9 cellular contexts compared by ENCODE assay signal in genomic region chr1:3068400-3069361, GRCh38. TPM values are rescaled to one million over a fixed set of nuclear protein-coding genes. Genes with fewer than 3 reads are reported as not detected.
DNase-seq lines count a peak whose midpoint lies in the region; ATAC-seq and TF ChIP-seq lines count a peak whose summit lies in the region.
"Had no signal": no experiment of that assay in that cellular context is flagged by ENCODE, and none has a peak within 500 bp of the region (broad histone marks: within the 10 kb centered on the region; RNA-seq: fewer than 3 reads in every experiment).

Gene PRDM16 (plus strand): TSS chr1:3069203. CDS start chr1:3069260, 57 bp downstream.

- H3K79me2 ChIP-seq in smooth muscle cell (ENCODE audit: low read depth), result no peaks in the 10 kb centered on the region

- in situ Hi-C loops in astrocyte of the cerebellum (cut with HindIII; ENCODE audit: low sequenced_read_pairs), result no loop called here

- H3K9ac ChIP-seq in iPS-18a (ENCODE audit: low read length) (no peak within 1 kb of the TSS), smooth muscle cell (ENCODE audit: low read depth) (no peak within 1 kb of the TSS)

- CTCF ChIA-PET in AG04450 (lab: Charles Lee), result no interaction called here

- H3F3A ChIP-seq in smooth muscle cell (ENCODE audit: low read depth), result no peaks in the 10 kb centered on the region

- H2AFZ ChIP-seq in smooth muscle cell (ENCODE audit: low read depth), result peak within 1 kb of the TSS; percentile 89

- H3K27ac ChIP-seq in AG04450 (ENCODE audit: low read depth, low read length) (no peak within 1 kb of the TSS), iPS-18a (ENCODE audit: low read length) (no peak within 1 kb of the TSS), smooth muscle cell (ENCODE audit: low read depth) (no peak within 1 kb of the TSS)

- no peak for TF ChIP-seq CTCF in AG04450 (IDR thresholded peaks at IDR 0.05; ENCODE audit: low read depth, low read length)
- no peak for TF ChIP-seq CTCF in astrocyte of the cerebellum (IDR thresholded peaks at IDR 0.05; ENCODE audit: low read depth, low read length, missing control alignments)
- no peak for TF ChIP-seq CTCF in smooth muscle cell (IDR thresholded peaks at IDR 0.05; ENCODE audit: borderline replicate concordance, insufficient read depth, poor library complexity, severe bottlenecking)

- H3K4me2 ChIP-seq in smooth muscle cell, result peak within 1 kb of the TSS; percentile 97

- peaks cover 15% of the 10 kb centered on the region; the same call in 1 of the 2 replicates for H3K9me3 ChIP-seq in AG04450 (ENCODE audit: control insufficient read depth, insufficient read depth, low read length)
- no peaks in the 10 kb centered on the region for H3K9me3 ChIP-seq in iPS-18a (ENCODE audit: control insufficient read depth, low read depth, low read length)
- H3K9me3 ChIP-seq in smooth muscle cell (replicated peaks; ENCODE audit: low read depth), result no peaks in the 10 kb centered on the region

- POLR2A ChIA-PET in AG04450 (lab: Yijun Ruan, JAX), result no interaction called here

- DNase-seq in AG04450 (ENCODE audit: low read depth, low spot score) (no peak), HuH-7 (ENCODE audit: low spot score) (peak; percentile 78), astrocyte of the cerebellum (ENCODE audit: low read depth) (peak; percentile 15), smooth muscle cell (lab: John Stamatoyannopoulos, UW; ENCODE audit: unreplicated experiment) (no peak)

- WGBS in smooth muscle cell (ENCODE audit: low lambda C conversion rate), result under 1% methylated on average over 69 of the region's 110 CpGs

- no peak for ATAC-seq in GM18520 (IDR thresholded peaks at IDR 0.05; ENCODE audit: unreplicated experiment)
- ATAC-seq in GM21786 (IDR thresholded peaks at IDR 0.05; ENCODE audit: unreplicated experiment), result no peak
- ATAC-seq in HG02852 (IDR thresholded peaks at IDR 0.05; ENCODE audit: unreplicated experiment), result no peak

- H3K27me3 ChIP-seq in AG04450 (ENCODE audit: control insufficient read depth, insufficient read depth, low read length) (peaks cover 71% of the 10 kb centered on the region), iPS-18a (ENCODE audit: control insufficient read depth, insufficient read depth, low read length) (peaks cover 94% of the 10 kb centered on the region), smooth muscle cell (ENCODE audit: low read depth) (peaks cover 86% of the 10 kb centered on the region)

- H3K36me3 ChIP-seq in iPS-18a (ENCODE audit: control insufficient read depth, low read depth, low read length), result no peaks in the 10 kb centered on the region
- H3K36me3 ChIP-seq in smooth muscle cell (ENCODE audit: low read depth), result no peaks in the 10 kb centered on the region

- H3K4me1 ChIP-seq in iPS-18a (ENCODE audit: control insufficient read depth, low read depth, low read length) (peaks cover 18% of the 10 kb centered on the region), smooth muscle cell (ENCODE audit: low read depth) (peaks cover 36% of the 10 kb centered on the region)

- peaks cover 4% of the 10 kb centered on the region for H4K20me1 ChIP-seq in smooth muscle cell (ENCODE audit: low read depth)

- H3K4me3 ChIP-seq in AG04450 (ENCODE audit: low read depth, low read length), result peak within 1 kb of the TSS; percentile 53
- H3K4me3 ChIP-seq in astrocyte of the cerebellum (ENCODE audit: low read depth, low read length), result peak within 1 kb of the TSS; percentile 49
- H3K4me3 ChIP-seq in iPS-18a (ENCODE audit: low read length), result peak within 1 kb of the TSS; percentile 43
- H3K4me3 ChIP-seq in smooth muscle cell, result peak within 1 kb of the TSS; percentile 85

RNA-seq across cellular contexts. Expression of gene PRDM16, which starts in this region (rescaled TPM):
- polyA plus RNA-seq in AG04450 (2011; rRNA removed) (0.06 and 0.16 TPM in 2 replicates), smooth muscle cell (1.1 and 1.3 TPM in 2 replicates)
- not detected in 2 replicates for polyA minus RNA-seq in AG04450 (2011; rRNA and poly(A)+ RNA removed)
- total RNA-seq in smooth muscle cell, result 0.72 and 1.2 TPM in 2 replicates
- total RNA-seq: dermis microvascular lymphatic vessel endothelial cell had no signal

Comparison
In these comparisons a context has a peak if more than half of its experiments do, and no peak if none do; other contexts are left out.
1. DNase-seq: peak in HuH-7 (single experiment) and astrocyte of the cerebellum (single experiment); none in AG04450 (single experiment) and smooth muscle cell (single experiment).
2. Peak in every context shown above with its lines, with median percentiles within 50 percentile points of each other: H3K4me3 ChIP-seq.